ENCODE assay signal across 9 cellular contexts in the genomic region with DNA sequence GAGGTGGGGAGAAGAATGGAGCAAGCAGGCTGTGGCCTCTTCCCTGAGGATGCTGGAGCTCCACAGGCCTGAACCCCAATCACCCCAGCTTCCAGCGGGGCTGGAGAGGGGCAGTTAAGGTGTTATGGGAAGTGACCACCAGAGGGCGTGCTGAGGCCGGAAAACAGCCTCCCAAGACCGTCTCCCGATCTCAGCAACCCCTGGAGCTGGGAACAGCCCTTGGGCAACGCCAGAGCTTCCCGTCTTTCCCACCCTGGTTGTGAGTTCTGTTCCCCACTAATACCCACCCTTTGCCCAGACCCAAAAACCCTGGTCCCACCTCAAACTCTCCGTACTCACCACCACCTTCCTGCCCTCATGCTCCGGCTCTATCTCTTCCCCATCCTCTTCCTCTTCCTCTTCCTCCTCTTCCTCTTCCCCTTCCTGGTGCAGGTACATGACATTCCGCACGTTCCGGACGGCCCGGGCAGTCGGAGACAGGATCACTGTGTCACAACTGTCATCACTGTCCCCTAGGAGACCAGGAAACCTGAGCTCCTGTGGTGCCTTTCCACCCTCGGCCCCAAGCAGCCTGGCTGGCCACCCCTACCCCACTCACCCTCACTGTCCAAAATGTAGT. TPM values are rescaled to one million over a fixed set of nuclear protein-coding genes. Genes with fewer than 3 reads are reported as not detected.
DNase-seq lines count a peak whose midpoint lies in the region; ATAC-seq and TF ChIP-seq lines count a peak whose summit lies in the region.
"Had no signal": no experiment of that assay in that cellular context is flagged by ENCODE, and none has a peak within 500 bp of the region (broad histone marks: within the 10 kb centered on the region; RNA-seq: fewer than 3 reads in every experiment).

No MANE protein-coding gene starts in this region.

- 2 to 18% methylated on average over 7 to 12 of the region's 16 CpGs for WGBS in gastroesophageal sphincter (ENCODE audit: low coverage in 1 of 2), 2 donors
- 19 to 22% (median 21%) methylated on average over 16 of the region's 16 CpGs for WGBS in ovary, 3 donors

- peak; percentile 64 for ATAC-seq in RWPE2 (ENCODE audit: low read depth)
- ATAC-seq in gastroesophageal sphincter: peak; percentile 60
- no peak for ATAC-seq in HG02938 (IDR thresholded peaks at IDR 0.05; ENCODE audit: unreplicated experiment)

- TF ChIP-seq POLR2A in gastroesophageal sphincter (IDR thresholded peaks at IDR 0.05): no peak
- no peak for TF ChIP-seq POLR2A in ovary (IDR thresholded peaks at IDR 0.05)

- H3K9me3 ChIP-seq in RWPE2 (ENCODE audit: severe bottlenecking) (no peaks in the 10 kb centered on the region), gastroesophageal sphincter (no peaks in the 10 kb centered on the region), ovary (no peaks in the 10 kb centered on the region)

- intact Hi-C loops in ovary (cut with DNase I): loop anchor here in 3 of 4 donors (2.0 to 5.0 kb wide), 2 partner anchors 33 to 131 kb away; no protein-coding TSS in a partner anchor

- H3K4me1 Mint-ChIP-seq in type B pancreatic cell (ENCODE audit: unreplicated experiment): peaks cover 37% of the 10 kb centered on the region

- DNase-seq in COLO829 (ENCODE audit: low spot score): peak; percentile 88
- DNase-seq in KG1 (lab: John Stamatoyannopoulos, UW): peak; percentile 3
- no peak for DNase-seq in RWPE2 (ENCODE audit: low spot score)
- peak in 3 of 4 experiments; percentile 48 to 55 (median 54) for DNase-seq in activated naive CD4-positive, alpha-beta T cell (lab: John Stamatoyannopoulos, UW)
- peak; percentile 84 to 92 (median 89) for DNase-seq in ovary
- DNase-seq in type B pancreatic cell (ENCODE audit: extremely low spot score, unreplicated experiment): no peak

- TF ChIP-seq EP300 in gastroesophageal sphincter (IDR thresholded peaks at IDR 0.05) (no peak), ovary (IDR thresholded peaks at IDR 0.05) (no peak)

- H3K36me3 Mint-ChIP-seq in type B pancreatic cell: peaks cover 11% of the 10 kb centered on the region

- TF ChIP-seq CTCF in RWPE2 (IDR thresholded peaks at IDR 0.05; ENCODE audit: poor library complexity, severe bottlenecking) (peak; percentile 87), gastroesophageal sphincter (IDR thresholded peaks at IDR 0.05) (peak in 3 of 4 experiments; percentile 92 to 97 (median 97)), ovary (IDR thresholded peaks at IDR 0.05) (peak; percentile 85 to 97 (median 95)), type B pancreatic cell (conservative IDR thresholded peaks at IDR 0.05) (peak; percentile 95)

- no peaks in the 10 kb centered on the region for H3K27me3 ChIP-seq in RWPE2 (ENCODE audit: insufficient read depth, poor library complexity, severe bottlenecking)
- H3K27me3 ChIP-seq in gastroesophageal sphincter: no peaks in the 10 kb centered on the region
- H3K27me3 ChIP-seq in ovary: no peaks in the 10 kb centered on the region

- H3K9me3 Mint-ChIP-seq in type B pancreatic cell: no peaks in the 10 kb centered on the region

- H3K4me3 ChIP-seq in RWPE2 (ENCODE audit: severe bottlenecking) (no peak overlapping the region), gastroesophageal sphincter (peak overlapping the region in 1 of 2 donors; percentile 18), ovary (no peak overlapping the region)
- H3K4me3 ChIP-seq: SK-N-MC had no signal

- H3K4me1 ChIP-seq in RWPE2 (ENCODE audit: insufficient read depth, poor library complexity, severe bottlenecking): peaks cover 32% of the 10 kb centered on the region
- H3K4me1 ChIP-seq in gastroesophageal sphincter: peaks cover 3 to 100% (median 77%) of the 10 kb centered on the region in 3 donors
- peaks cover 36% of the 10 kb centered on the region for H3K4me1 ChIP-seq in ovary (ENCODE audit: insufficient read depth)

- H3K27ac ChIP-seq in RWPE2 (ENCODE audit: poor library complexity, severe bottlenecking) (no peak overlapping the region), gastroesophageal sphincter (peak overlapping the region; percentile 5 to 95 (median 86)), ovary (peak overlapping the region; percentile 40 to 64)
- H3K27ac ChIP-seq: SK-N-MC had no signal

- H3K27me3 Mint-ChIP-seq in type B pancreatic cell: no peaks in the 10 kb centered on the region

- H3K4me3 Mint-ChIP-seq in type B pancreatic cell: peak overlapping the region; percentile 34

- H3K36me3 ChIP-seq in RWPE2 (ENCODE audit: low read depth) (peaks cover 41% of the 10 kb centered on the region), gastroesophageal sphincter (peaks cover 0 to 95% of the 10 kb centered on the region in 2 donors), ovary (no peaks in the 10 kb centered on the region)

- H3K27ac Mint-ChIP-seq in type B pancreatic cell: peak overlapping the region; percentile 63

RNA-seq across cellular contexts. Expression of a gene that starts 13.1 kb away (rescaled TPM):
- total RNA-seq in gastroesophageal sphincter (100 to 1,000 TPM in 2 of 4 donors, 10 to 100 TPM in 2; 79.1 to 137 (median 110) TPM), ovary (10 to 100 TPM; 28.5 to 88.1 (median 79.9) TPM), type B pancreatic cell (ENCODE audit: low replicate concordance) (22.1 and 43.0 TPM in 2 replicates)
- 10 to 100 TPM; 36.9 to 39.9 TPM for polyA plus RNA-seq in ovary

RNA-seq across cellular contexts. Expression of a gene that starts 16.2 kb away (rescaled TPM):
- 100 to 1,000 TPM; 108 to 323 (median 182) TPM for total RNA-seq in gastroesophageal sphincter
- 100 to 1,000 TPM in 6 of 7 donors, 10 to 100 TPM in 1; 88.7 to 255 (median 190) TPM for total RNA-seq in ovary
- polyA plus RNA-seq in ovary: 100 to 1,000 TPM in 1 of 2 donors, 10 to 100 TPM in 1; 66.8 to 161 TPM
- 3.5 and 21.8 TPM in 2 replicates for total RNA-seq in type B pancreatic cell (ENCODE audit: low replicate concordance)

RNA-seq across cellular contexts. Expression of a gene that starts 31.4 kb away (rescaled TPM):
- 1,000 to 10,000 TPM in 2 of 4 donors, 100 to 1,000 TPM in 2; 632 to 1,838 (median 914) TPM for total RNA-seq in gastroesophageal sphincter
- 100 to 1,000 TPM in 6 of 7 donors, 10 to 100 TPM in 1; 81.3 to 685 (median 224) TPM for total RNA-seq in ovary
- 100 to 1,000 TPM in 1 of 2 donors, 10 to 100 TPM in 1; 78.9 to 112 TPM for polyA plus RNA-seq in ovary
- total RNA-seq in type B pancreatic cell (ENCODE audit: low replicate concordance): 25.1 and 40.3 TPM in 2 replicates

RNA-seq across cellular contexts. Expression of a gene that starts 37.2 kb away (rescaled TPM):
- total RNA-seq in gastroesophageal sphincter: under 1 TPM in 1 of 4 donors, not detected in 3; 0.31 TPM
- under 1 TPM in 3 of 7 donors, not detected in 4; 0.17 to 0.72 (median 0.53) TPM for total RNA-seq in ovary
- polyA plus RNA-seq in ovary: under 1 TPM; 0.07 to 0.28 TPM
- total RNA-seq in type B pancreatic cell (ENCODE audit: low replicate concordance): 0.97 and 1.9 TPM in 2 replicates

RNA-seq across cellular contexts. Expression of a gene that starts 59.8 kb away (rescaled TPM):
- total RNA-seq in gastroesophageal sphincter (100 to 1,000 TPM; 521 to 701 (median 591) TPM), ovary (1,000 to 10,000 TPM in 3 of 7 donors, 100 to 1,000 TPM in 4; 713 to 1,452 (median 896) TPM), type B pancreatic cell (ENCODE audit: low replicate concordance) (450 and 521 TPM in 2 replicates)
- 100 to 1,000 TPM; 316 to 882 TPM for polyA plus RNA-seq in ovary

Comparison
In these comparisons a context has a peak if more than half of its experiments do, and no peak if none do; other contexts are left out.
1. DNase-seq: peak in COLO829 (single experiment), KG1 (single experiment), activated naive CD4-positive, alpha-beta T cell (3 of 4) and ovary (5 of 5); none in RWPE2 (single experiment) and type B pancreatic cell (single experiment).
2. Peak in every context shown above with its lines, with median percentiles within 50 percentile points of each other: CTCF ChIP-seq.